7 cellular contexts compared by ENCODE assay signal in genomic region chr10:22692119-22692518, GRCh38. TPM values are rescaled to one million over a fixed set of nuclear protein-coding genes. Genes with fewer than 3 reads are reported as not detected.
A peak's percentile ranks its signal among the peaks of the same experiment; 100 is the strongest.
DNase-seq lines count a peak whose midpoint lies in the region; ATAC-seq and TF ChIP-seq lines count a peak whose summit lies in the region.
"Not testable (repeated sequence)": the region's sequence is repeated elsewhere in the genome, so short reads cannot be mapped to it uniquely, and the experiment has no call there.

No MANE protein-coding gene starts in this region.

- CTCF ChIA-PET in CD4-positive, alpha-beta memory T cell (lab: Charles Lee; ENCODE audit: partially characterized antibody), result interaction anchor here (1.2 to 2.8 kb wide), 6 partner anchors 9 to 118 kb away, joined by 3 to 9 read pairs (median 5); no protein-coding TSS in a partner anchor
- CTCF ChIA-PET in activated CD4-positive, alpha-beta T cell treated with anti-CD3 and anti-CD28 coated beads for 36 hours (lab: Charles Lee), result interaction anchor here (0.9 to 1.0 kb wide), 2 partner anchors 15 to 21 kb away, joined by 4 to 5 read pairs; no protein-coding TSS in a partner anchor

- peaks cover 78 to 98% (median 86%) of the 10 kb centered on the region in 4 donors for H3K4me1 Mint-ChIP-seq in CD4-positive, alpha-beta memory T cell
- H3K4me1 Mint-ChIP-seq in IgD-negative memory B cell (peaks cover 55 to 76% (median 74%) of the 10 kb centered on the region in 3 donors), immature natural killer cell (peaks cover 93 to 99% of the 10 kb centered on the region in 2 donors), natural killer cell (peaks cover 87 to 89% of the 10 kb centered on the region in 2 donors)
- H3K4me1 Mint-ChIP-seq in activated CD4-positive, alpha-beta T cell treated with anti-CD3 and anti-CD28 coated beads for 36 hours, result peaks cover 89% of the 10 kb centered on the region
- H3K4me1 Mint-ChIP-seq in activated T-cell treated with anti-CD3 and anti-CD28 coated beads, Interleukin-2, amount 50 U/mL, for 72 hours (ENCODE audit: low read depth), result peaks cover 91% of the 10 kb centered on the region
- H3K4me1 Mint-ChIP-seq in activated naive CD8-positive, alpha-beta T cell treated with anti-CD3 and anti-CD28 coated beads for 36 hours, result peaks cover 86% of the 10 kb centered on the region

- not testable (repeated sequence) for H3K9me3 Mint-ChIP-seq in CD4-positive, alpha-beta memory T cell; IgD-negative memory B cell; activated CD4-positive, alpha-beta T cell treated with anti-CD3 and anti-CD28 coated beads for 36 hours (ENCODE audit: low read depth); activated T-cell treated with anti-CD3 and anti-CD28 coated beads, Interleukin-2, amount 50 U/mL, for 72 hours; activated naive CD8-positive, alpha-beta T cell treated with anti-CD3 and anti-CD28 coated beads for 36 hours; immature natural killer cell; natural killer cell

- intact Hi-C loops in CD4-positive, alpha-beta memory T cell (cut with micrococcal nuclease), result not testable (repeated sequence)
- intact Hi-C loops in activated CD4-positive, alpha-beta T cell treated with anti-CD3 and anti-CD28 coated beads for 36 hours (cut with DNase I, micrococcal nuclease), result loop anchor here in 1 of 2 experiments (2.0 to 10.0 kb wide), 2 partner anchors 19 to 257 kb away; no protein-coding TSS in a partner anchor
- intact Hi-C loops in natural killer cell (cut with micrococcal nuclease), result loop anchor here (1.0 kb wide), 1 partner anchor 8 kb away; no protein-coding TSS in a partner anchor

- H3K4me3 Mint-ChIP-seq in CD4-positive, alpha-beta memory T cell, result peak overlapping the region in 6 of 8 donors; percentile 6 to 74 (median 56)
- H3K4me3 Mint-ChIP-seq in IgD-negative memory B cell (peak overlapping the region in 2 of 4 donors; percentile 42 to 45), immature natural killer cell (peak overlapping the region in 3 of 5 donors; percentile 21 to 78 (median 38)), natural killer cell (peak overlapping the region; percentile 84)
- not testable (repeated sequence) for H3K4me3 Mint-ChIP-seq in activated CD4-positive, alpha-beta T cell treated with anti-CD3 and anti-CD28 coated beads for 36 hours; activated T-cell treated with anti-CD3 and anti-CD28 coated beads, Interleukin-2, amount 50 U/mL, for 72 hours; activated naive CD8-positive, alpha-beta T cell treated with anti-CD3 and anti-CD28 coated beads for 36 hours

- H3K27me3 Mint-ChIP-seq in CD4-positive, alpha-beta memory T cell; IgD-negative memory B cell; activated CD4-positive, alpha-beta T cell treated with anti-CD3 and anti-CD28 coated beads for 36 hours; activated T-cell treated with anti-CD3 and anti-CD28 coated beads, Interleukin-2, amount 50 U/mL, for 72 hours (ENCODE audit: low read depth); activated naive CD8-positive, alpha-beta T cell treated with anti-CD3 and anti-CD28 coated beads for 36 hours; immature natural killer cell (ENCODE audit: low read depth in 3 of 3); natural killer cell (ENCODE audit: low read depth in 2 of 2): not testable (repeated sequence)

- not testable (repeated sequence) for H3K27ac ChIP-seq in CD4-positive, alpha-beta memory T cell (ENCODE audit: low read depth, low read length)

- TF ChIP-seq CTCF in natural killer cell (IDR thresholded peaks at IDR 0.05), result not testable (repeated sequence)

- H3K36me3 ChIP-seq in CD4-positive, alpha-beta memory T cell (ENCODE audit: insufficient read depth, low read length), result not testable (repeated sequence)

- not testable (repeated sequence) for H3K4me3 ChIP-seq in CD4-positive, alpha-beta memory T cell (ENCODE audit: low read length in 2 of 2)

- H3K27me3 ChIP-seq in CD4-positive, alpha-beta memory T cell (ENCODE audit: insufficient read depth, low read length), result not testable (repeated sequence)

- POLR2A ChIA-PET in CD4-positive, alpha-beta memory T cell (lab: Charles Lee; ENCODE audit: partially characterized antibody), result interaction anchor here (1.0 to 2.5 kb wide), 14 partner anchors 8 to 81 kb away, joined by 3 to 13 read pairs (median 5); no protein-coding TSS in a partner anchor
- POLR2A ChIA-PET in activated CD4-positive, alpha-beta T cell treated with anti-CD3 and anti-CD28 coated beads for 36 hours (lab: Charles Lee), result interaction anchor here (1.2 kb wide), 1 partner anchor 80 kb away, joined by 3 read pairs; no protein-coding TSS in a partner anchor

- not testable (repeated sequence) for DNase-seq in CD4-positive, alpha-beta memory T cell; activated CD4-positive, alpha-beta T cell treated with anti-CD3 and anti-CD28 coated beads for 36 hours; activated T-cell treated with anti-CD3 and anti-CD28 coated beads, Interleukin-2, amount 50 U/mL, for 72 hours; activated naive CD8-positive, alpha-beta T cell treated with anti-CD3 and anti-CD28 coated beads for 36 hours; immature natural killer cell; natural killer cell

- peaks cover 99% of the 10 kb centered on the region for H3K4me1 ChIP-seq in CD4-positive, alpha-beta memory T cell (ENCODE audit: insufficient read depth, low read length)

- not testable (repeated sequence) for H3K9me3 ChIP-seq in CD4-positive, alpha-beta memory T cell (ENCODE audit: control insufficient read depth in 1 of 2, low read length in 2 of 2)

- H3K36me3 Mint-ChIP-seq in CD4-positive, alpha-beta memory T cell, result peaks cover 12% of the 10 kb centered on the region in 2 donors
- H3K36me3 Mint-ChIP-seq in IgD-negative memory B cell; activated T-cell treated with anti-CD3 and anti-CD28 coated beads, Interleukin-2, amount 50 U/mL, for 72 hours (ENCODE audit: insufficient read depth in 2 of 2); immature natural killer cell; natural killer cell: not testable (repeated sequence)
- H3K36me3 Mint-ChIP-seq in activated CD4-positive, alpha-beta T cell treated with anti-CD3 and anti-CD28 coated beads for 36 hours (ENCODE audit: low read depth), result peaks cover 15% of the 10 kb centered on the region
- H3K36me3 Mint-ChIP-seq in activated naive CD8-positive, alpha-beta T cell treated with anti-CD3 and anti-CD28 coated beads for 36 hours, result peaks cover 40% of the 10 kb centered on the region

- not testable (repeated sequence) for ATAC-seq in activated CD4-positive, alpha-beta T cell treated with anti-CD3 and anti-CD28 coated beads for 36 hours; activated T-cell treated with anti-CD3 and anti-CD28 coated beads, Interleukin-2, amount 50 U/mL, for 72 hours (replicated peaks in 1 of 2); natural killer cell

- H3K27ac Mint-ChIP-seq in CD4-positive, alpha-beta memory T cell, result peak overlapping the region; percentile 79 to 97 (median 88)
- H3K27ac Mint-ChIP-seq in IgD-negative memory B cell, result peak overlapping the region; percentile 53 to 86 (median 60)
- H3K27ac Mint-ChIP-seq in activated CD4-positive, alpha-beta T cell treated with anti-CD3 and anti-CD28 coated beads for 36 hours, result peak overlapping the region; percentile 97
- peak overlapping the region; percentile 99 for H3K27ac Mint-ChIP-seq in activated T-cell treated with anti-CD3 and anti-CD28 coated beads, Interleukin-2, amount 50 U/mL, for 72 hours
- peak overlapping the region; percentile 86 for H3K27ac Mint-ChIP-seq in activated naive CD8-positive, alpha-beta T cell treated with anti-CD3 and anti-CD28 coated beads for 36 hours
- peak overlapping the region; percentile 88 to 95 (median 92) for H3K27ac Mint-ChIP-seq in immature natural killer cell
- peak overlapping the region; percentile 79 to 99 for H3K27ac Mint-ChIP-seq in natural killer cell

RNA-seq across cellular contexts. Expression of gene PIP4K2A, which starts 22.3 kb away (rescaled TPM):
- total RNA-seq in CD4-positive, alpha-beta memory T cell, result 100 to 1,000 TPM; 171 to 179 TPM
- 10 to 100 TPM; 33.4 to 87.0 TPM for polyA plus RNA-seq in CD4-positive, alpha-beta memory T cell
- polyA plus RNA-seq in IgD-negative memory B cell (43.2 TPM), immature natural killer cell (100 to 1,000 TPM in 1 of 3 donors, 10 to 100 TPM in 2; 62.9 to 138 (median 80.3) TPM)
- 100 to 1,000 TPM; 105 to 108 TPM for total RNA-seq in activated CD4-positive, alpha-beta T cell treated with anti-CD3 and anti-CD28 coated beads for 36 hours
- 100 to 1,000 TPM; 104 to 138 TPM for total RNA-seq in activated T-cell treated with anti-CD3 and anti-CD28 coated beads, Interleukin-2, amount 50 U/mL, for 72 hours
- total RNA-seq in activated naive CD8-positive, alpha-beta T cell treated with anti-CD3 and anti-CD28 coated beads for 36 hours, result 100 to 1,000 TPM; 111 to 118 TPM
- 100 to 1,000 TPM; 311 to 423 (median 405) TPM for total RNA-seq in natural killer cell
